In the genomic region with DNA sequence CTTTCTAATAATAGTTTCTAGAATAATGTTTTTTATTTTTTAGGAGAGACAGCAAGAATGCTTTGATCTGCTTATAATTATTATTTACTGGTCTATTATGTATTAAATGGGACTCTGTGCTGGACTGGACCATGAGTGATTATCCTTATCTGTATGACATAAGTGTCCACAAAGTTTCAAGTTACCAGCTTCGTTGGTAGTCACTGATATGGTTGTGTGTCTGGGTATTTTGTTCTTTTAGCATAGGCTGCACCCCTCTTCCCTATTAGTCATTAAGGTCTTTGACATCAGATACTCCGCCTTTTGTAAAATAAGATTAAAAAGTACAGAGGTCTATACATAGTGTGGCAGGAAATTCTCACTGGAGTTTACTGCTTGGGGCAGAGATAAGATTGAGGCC, we compare ENCODE assay signal across 22 cellular contexts.
"Had no signal": no experiment of that assay in that cellular context is flagged by ENCODE, and none has a peak within 500 bp of the region (broad histone marks: within the 10 kb centered on the region; RNA-seq: fewer than 3 reads in every experiment).

No MANE protein-coding gene starts in this region.

- ATAC-seq: activated CD4-positive, alpha-beta T cell treated with anti-CD3 and anti-CD28 coated beads for 36 hours; activated CD4-positive, CD25-positive, alpha-beta regulatory T cell treated with anti-CD3 and anti-CD28 coated beads, Interleukin-2, amount 50 U/mL, for 24 hours; activated naive CD4-positive, alpha-beta T cell treated with anti-CD3 and anti-CD28 coated beads, Interleukin-2, amount 50 U/mL, for 72 hours; activated T-cell treated with anti-CD3 and anti-CD28 coated beads, Interleukin-2, amount 50 U/mL, for 72 hours; esophagus mucosa had no signal

- DNase-seq: activated B cell treated with CpG ODN at 0.5 μM for 24 hours; activated CD4-positive, alpha-beta memory T cell treated with anti-CD3 and anti-CD28 coated beads, Interleukin-2, amount 10 ng/mL, durations not matched to agents 7 days and 5 days; activated CD4-positive, alpha-beta T cell treated with anti-CD3 and anti-CD28 coated beads for 36 hours; activated CD4-positive, alpha-beta T cell treated with anti-CD3 and anti-CD28 coated beads, Interleukin-2, amount 10 ng/mL, durations not matched to agents 24 days and 14 days; activated CD8-positive, alpha-beta memory T cell treated with anti-CD3 and anti-CD28 coated beads, Interleukin-2, amount 50 U/mL, for 48 hours; activated gamma-delta T cell; activated naive CD4-positive, alpha-beta T cell; activated naive CD4-positive, alpha-beta T cell treated with anti-CD3 and anti-CD28 coated beads, Interleukin-2, amount 10 ng/mL, durations not matched to agents 7 days and 5 days; activated naive CD8-positive, alpha-beta T cell treated with anti-CD3 and anti-CD28 coated beads, Interleukin-2, amount 10 ng/mL, durations not matched to agents 7 days and 5 days; activated T-cell treated with anti-CD3 and anti-CD28 coated beads for 4 hours; activated T-cell treated with anti-CD3 and anti-CD28 coated beads, Interleukin-2, amount 50 U/mL, for 24 hours; activated T-cell treated with anti-CD3 and anti-CD28 coated beads, Interleukin-2, amount 50 U/mL, for 72 hours; central memory CD4-positive, alpha-beta T cell; cerebellar nuclear complex; colonic mucosa; effector CD8-positive, alpha-beta T cell; foreskin fibroblast; T-helper 2 cell; WERI-Rb-1 had no signal
